1 cellular context compared by ENCODE assay signal in the genomic region with DNA sequence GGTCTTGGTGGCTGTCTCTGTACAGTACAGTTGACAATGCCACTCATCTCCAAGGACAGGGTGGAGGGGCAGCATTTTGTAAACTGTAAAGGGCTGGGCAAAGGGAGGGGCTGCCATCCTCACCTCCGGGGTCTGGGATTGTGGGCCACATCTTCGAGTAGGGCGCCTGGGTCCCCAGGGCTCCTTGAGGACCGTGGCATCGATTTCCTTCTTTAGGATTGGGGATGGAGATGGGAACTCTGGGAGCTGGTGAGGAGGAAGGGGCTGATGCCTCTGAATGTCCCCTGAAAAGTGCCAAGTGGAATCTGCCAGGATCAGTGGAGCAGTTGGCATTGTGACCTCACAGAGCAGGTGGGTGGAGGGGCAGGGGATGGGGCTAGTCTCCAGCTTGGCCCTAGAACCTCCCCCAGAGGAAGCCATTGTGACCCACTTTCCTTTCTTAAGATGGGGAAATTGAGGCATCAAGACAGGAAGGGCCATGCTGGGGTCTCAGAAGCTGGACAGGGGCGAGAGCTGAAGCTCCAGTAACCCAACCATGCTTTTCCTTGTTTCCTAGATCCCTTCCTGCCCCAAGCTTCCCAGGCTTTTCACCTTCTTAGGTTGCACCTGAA.
TF ChIP-seq lines count a peak whose summit lies in the region.

A gene with protein sequence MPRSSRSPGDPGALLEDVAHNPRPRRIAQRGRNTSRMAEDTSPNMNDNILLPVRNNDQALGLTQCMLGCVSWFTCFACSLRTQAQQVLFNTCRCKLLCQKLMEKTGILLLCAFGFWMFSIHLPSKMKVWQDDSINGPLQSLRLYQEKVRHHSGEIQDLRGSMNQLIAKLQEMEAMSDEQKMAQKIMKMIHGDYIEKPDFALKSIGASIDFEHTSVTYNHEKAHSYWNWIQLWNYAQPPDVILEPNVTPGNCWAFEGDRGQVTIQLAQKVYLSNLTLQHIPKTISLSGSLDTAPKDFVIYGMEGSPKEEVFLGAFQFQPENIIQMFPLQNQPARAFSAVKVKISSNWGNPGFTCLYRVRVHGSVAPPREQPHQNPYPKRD (minus strand): TSS at position 293 of the 611 bp plus-strand sequence. CDS start 93 bp downstream, at position 200.

TF ChIP-seq in HepG2, 621 proteins besides CTCF, POLR2A, EP300 and RAD21:
- 0 out of 2 replicates have a peak, but pooled peaks have one; percentile 41 for TF ChIP-seq ZNF788 (CRISPR knock-in tag; IDR thresholded peaks at IDR 0.05; ENCODE audit: borderline replicate concordance)
- TF ChIP-seq ZNF572 (CRISPR knock-in tag; IDR thresholded peaks at IDR 0.05), result 0 out of 2 replicates have a peak, but pooled peaks have one; percentile 65
- TF ChIP-seq REXO4 (CRISPR knock-in tag; IDR thresholded peaks at IDR 0.05; ENCODE audit: borderline replicate concordance), result no peak
- TF ChIP-seq, protein P1, sequence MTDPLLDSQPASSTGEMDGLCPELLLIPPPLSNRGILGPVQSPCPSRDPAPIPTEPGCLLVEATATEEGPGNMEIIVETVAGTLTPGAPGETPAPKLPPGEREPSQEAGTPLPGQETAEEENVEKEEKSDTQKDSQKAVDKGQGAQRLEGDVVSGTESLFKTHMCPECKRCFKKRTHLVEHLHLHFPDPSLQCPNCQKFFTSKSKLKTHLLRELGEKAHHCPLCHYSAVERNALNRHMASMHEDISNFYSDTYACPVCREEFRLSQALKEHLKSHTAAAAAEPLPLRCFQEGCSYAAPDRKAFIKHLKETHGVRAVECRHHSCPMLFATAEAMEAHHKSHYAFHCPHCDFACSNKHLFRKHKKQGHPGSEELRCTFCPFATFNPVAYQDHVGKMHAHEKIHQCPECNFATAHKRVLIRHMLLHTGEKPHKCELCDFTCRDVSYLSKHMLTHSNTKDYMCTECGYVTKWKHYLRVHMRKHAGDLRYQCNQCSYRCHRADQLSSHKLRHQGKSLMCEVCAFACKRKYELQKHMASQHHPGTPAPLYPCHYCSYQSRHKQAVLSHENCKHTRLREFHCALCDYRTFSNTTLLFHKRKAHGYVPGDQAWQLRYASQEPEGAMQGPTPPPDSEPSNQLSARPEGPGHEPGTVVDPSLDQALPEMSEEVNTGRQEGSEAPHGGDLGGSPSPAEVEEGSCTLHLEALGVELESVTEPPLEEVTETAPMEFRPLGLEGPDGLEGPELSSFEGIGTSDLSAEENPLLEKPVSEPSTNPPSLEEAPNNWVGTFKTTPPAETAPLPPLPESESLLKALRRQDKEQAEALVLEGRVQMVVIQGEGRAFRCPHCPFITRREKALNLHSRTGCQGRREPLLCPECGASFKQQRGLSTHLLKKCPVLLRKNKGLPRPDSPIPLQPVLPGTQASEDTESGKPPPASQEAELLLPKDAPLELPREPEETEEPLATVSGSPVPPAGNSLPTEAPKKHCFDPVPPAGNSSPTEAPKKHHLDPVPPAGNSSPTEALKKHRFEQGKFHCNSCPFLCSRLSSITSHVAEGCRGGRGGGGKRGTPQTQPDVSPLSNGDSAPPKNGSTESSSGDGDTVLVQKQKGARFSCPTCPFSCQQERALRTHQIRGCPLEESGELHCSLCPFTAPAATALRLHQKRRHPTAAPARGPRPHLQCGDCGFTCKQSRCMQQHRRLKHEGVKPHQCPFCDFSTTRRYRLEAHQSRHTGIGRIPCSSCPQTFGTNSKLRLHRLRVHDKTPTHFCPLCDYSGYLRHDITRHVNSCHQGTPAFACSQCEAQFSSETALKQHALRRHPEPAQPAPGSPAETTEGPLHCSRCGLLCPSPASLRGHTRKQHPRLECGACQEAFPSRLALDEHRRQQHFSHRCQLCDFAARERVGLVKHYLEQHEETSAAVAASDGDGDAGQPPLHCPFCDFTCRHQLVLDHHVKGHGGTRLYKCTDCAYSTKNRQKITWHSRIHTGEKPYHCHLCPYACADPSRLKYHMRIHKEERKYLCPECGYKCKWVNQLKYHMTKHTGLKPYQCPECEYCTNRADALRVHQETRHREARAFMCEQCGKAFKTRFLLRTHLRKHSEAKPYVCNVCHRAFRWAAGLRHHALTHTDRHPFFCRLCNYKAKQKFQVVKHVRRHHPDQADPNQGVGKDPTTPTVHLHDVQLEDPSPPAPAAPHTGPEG (CRISPR knock-in tag; IDR thresholded peaks at IDR 0.05), result 0 out of 2 replicates have a peak, but pooled peaks have one; percentile 6
- TF ChIP-seq ZSCAN31 (CRISPR knock-in tag; IDR thresholded peaks at IDR 0.05; ENCODE audit: low read depth), result 0 out of 2 replicates have a peak, but pooled peaks have one; percentile 25
- TF ChIP-seq EED (CRISPR knock-in tag; IDR thresholded peaks at IDR 0.05), result peak; percentile 62; the same call in 1 of the 2 replicates
- TF ChIP-seq ZNF768 (CRISPR knock-in tag; IDR thresholded peaks at IDR 0.05), result 0 out of 2 replicates have a peak, but pooled peaks have one; percentile 4
- TF ChIP-seq, protein P2, sequence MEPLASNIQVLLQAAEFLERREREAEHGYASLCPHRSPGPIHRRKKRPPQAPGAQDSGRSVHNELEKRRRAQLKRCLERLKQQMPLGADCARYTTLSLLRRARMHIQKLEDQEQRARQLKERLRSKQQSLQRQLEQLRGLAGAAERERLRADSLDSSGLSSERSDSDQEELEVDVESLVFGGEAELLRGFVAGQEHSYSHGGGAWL (CRISPR knock-in tag; IDR thresholded peaks at IDR 0.05), result 0 out of 2 replicates have a peak, but pooled peaks have one; percentile 49
- TF ChIP-seq, protein P3, sequence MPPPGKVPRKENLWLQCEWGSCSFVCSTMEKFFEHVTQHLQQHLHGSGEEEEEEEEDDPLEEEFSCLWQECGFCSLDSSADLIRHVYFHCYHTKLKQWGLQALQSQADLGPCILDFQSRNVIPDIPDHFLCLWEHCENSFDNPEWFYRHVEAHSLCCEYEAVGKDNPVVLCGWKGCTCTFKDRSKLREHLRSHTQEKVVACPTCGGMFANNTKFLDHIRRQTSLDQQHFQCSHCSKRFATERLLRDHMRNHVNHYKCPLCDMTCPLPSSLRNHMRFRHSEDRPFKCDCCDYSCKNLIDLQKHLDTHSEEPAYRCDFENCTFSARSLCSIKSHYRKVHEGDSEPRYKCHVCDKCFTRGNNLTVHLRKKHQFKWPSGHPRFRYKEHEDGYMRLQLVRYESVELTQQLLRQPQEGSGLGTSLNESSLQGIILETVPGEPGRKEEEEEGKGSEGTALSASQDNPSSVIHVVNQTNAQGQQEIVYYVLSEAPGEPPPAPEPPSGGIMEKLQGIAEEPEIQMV (CRISPR knock-in tag; IDR thresholded peaks at IDR 0.05; ENCODE audit: low read depth), result no peak
TF ChIP-seq in HepG2: peak in this region for 7.
